In genomic region chr17:82228278-82228841, GRCh38 we compare ENCODE assay signal across 8 cellular contexts. TPM values are rescaled to one million over a fixed set of nuclear protein-coding genes. Genes with fewer than 3 reads are reported as not detected.
DNase-seq lines count a peak whose midpoint lies in the region; ATAC-seq and TF ChIP-seq lines count a peak whose summit lies in the region.

No MANE protein-coding gene starts in this region.

- H3K36me3 Mint-ChIP-seq in T-helper 2 cell treated with Interferon-gamma antibody and Interleukin-4, amounts not matched to agents 5 μg/mL and 100 μg/mL, for 36 hours (ENCODE audit: low read depth): peaks cover 5% of the 10 kb centered on the region

- peak overlapping the region; percentile 80 for H3K4me3 Mint-ChIP-seq in T-helper 2 cell treated with Interferon-gamma antibody and Interleukin-4, amounts not matched to agents 5 μg/mL and 100 μg/mL, for 36 hours

- TF ChIP-seq EP300 in upper lobe of left lung (IDR thresholded peaks at IDR 0.05): no peak

- no peaks in the 10 kb centered on the region for H3K9me3 ChIP-seq in colonic mucosa
- no peaks in the 10 kb centered on the region for H3K9me3 ChIP-seq in mesodermal cell (ENCODE audit: control insufficient read depth, low read length)
- no peaks in the 10 kb centered on the region for H3K9me3 ChIP-seq in upper lobe of left lung

- intact Hi-C loops in colonic mucosa (cut with DNase I): no loop called here

- no peaks in the 10 kb centered on the region for H3K9me3 Mint-ChIP-seq in T-helper 2 cell treated with Interferon-gamma antibody and Interleukin-4, amounts not matched to agents 5 μg/mL and 100 μg/mL, for 36 hours

- peak in 3 of 4 donors; percentile 1 to 62 (median 15) for TF ChIP-seq POLR2A in upper lobe of left lung (IDR thresholded peaks at IDR 0.05)

- DNase-seq in GF-D8 (lab: John Stamatoyannopoulos, UW) (peak; percentile 54), colonic mucosa (peak; percentile 78), upper lobe of left lung (peak; percentile 78 to 93), COLO829 (ENCODE audit: low spot score) (no peak), HuH-7.5 (ENCODE audit: low spot score) (no peak)
- peak; percentile 68 for DNase-seq in T-helper 2 cell treated with Interferon-gamma antibody and Interleukin-4, amounts not matched to agents 5 μg/mL and 100 μg/mL, for 36 hours (ENCODE audit: low spot score)

- H3K9ac ChIP-seq in colonic mucosa (ENCODE audit: low read depth in 2 of 2, low read length in 2 of 2): peak overlapping the region; percentile 70 to 95

- no peaks in the 10 kb centered on the region for H3K36me3 ChIP-seq in colonic mucosa
- H3K36me3 ChIP-seq in mesodermal cell (ENCODE audit: control insufficient read depth, insufficient read depth, low read length): peaks cover 7% of the 10 kb centered on the region
- no peaks in the 10 kb centered on the region for H3K36me3 ChIP-seq in upper lobe of left lung

- H3K4me1 ChIP-seq in colonic mucosa: peaks cover 5% of the 10 kb centered on the region
- peaks cover 30% of the 10 kb centered on the region for H3K4me1 ChIP-seq in mesodermal cell (ENCODE audit: control insufficient read depth, insufficient read depth, low read length, poor library complexity, severe bottlenecking)
- H3K4me1 ChIP-seq in upper lobe of left lung: peaks cover 40 to 57% (median 45%) of the 10 kb centered on the region in 4 donors

- peak; percentile 24 for ATAC-seq in HG02623 (IDR thresholded peaks at IDR 0.05; ENCODE audit: unreplicated experiment)
- ATAC-seq in upper lobe of left lung (ENCODE audit: low FRiP score in 2 of 2): peak in 1 of 2 donors; percentile 5

- peak overlapping the region; percentile 98 for H3K27ac ChIP-seq in colonic mucosa
- peak overlapping the region; percentile 23 for H3K27ac ChIP-seq in mesodermal cell (ENCODE audit: low read depth, low read length, severe bottlenecking)
- H3K27ac ChIP-seq in upper lobe of left lung: peak overlapping the region; percentile 97 to 99 (median 98)

- H3K27ac Mint-ChIP-seq in T-helper 2 cell treated with Interferon-gamma antibody and Interleukin-4, amounts not matched to agents 5 μg/mL and 100 μg/mL, for 36 hours: peak overlapping the region; percentile 91

- H3K27me3 Mint-ChIP-seq in T-helper 2 cell treated with Interferon-gamma antibody and Interleukin-4, amounts not matched to agents 5 μg/mL and 100 μg/mL, for 36 hours (ENCODE audit: low read depth): no peaks in the 10 kb centered on the region

- H3K4me3 ChIP-seq in colonic mucosa (peak overlapping the region; percentile 64), mesodermal cell (ENCODE audit: extremely low read depth, insufficient read depth, low read length, poor library complexity, severe bottlenecking) (peak overlapping the region; percentile 36), upper lobe of left lung (peak overlapping the region; percentile 51 to 77 (median 64))

- TF ChIP-seq CTCF in colonic mucosa (IDR thresholded peaks at IDR 0.05) (no peak), upper lobe of left lung (IDR thresholded peaks at IDR 0.05) (no peak)

- H3K27me3 ChIP-seq in colonic mucosa (no peaks in the 10 kb centered on the region), upper lobe of left lung (no peaks in the 10 kb centered on the region)

- WGBS in mesodermal cell (ENCODE audit: insufficient coverage in 2 of 2), 2 experiments: 15 to 18% methylated on average over 31 to 49 of the region's 63 CpGs
- WGBS in upper lobe of left lung, 2 donors: 10 to 17% methylated on average over 6 to 26 of the region's 63 CpGs

- peaks cover 5% of the 10 kb centered on the region for H3K4me1 Mint-ChIP-seq in T-helper 2 cell treated with Interferon-gamma antibody and Interleukin-4, amounts not matched to agents 5 μg/mL and 100 μg/mL, for 36 hours (ENCODE audit: low read depth)

RNA-seq across cellular contexts. Expression of gene SLC16A3, which starts 0.5 kb away (rescaled TPM):
- total RNA-seq in colonic mucosa: 100 to 1,000 TPM; 148 to 298 TPM
- polyA plus RNA-seq in mesodermal cell (2013, experiment 1 of 2): 107 TPM
- polyA plus RNA-seq in mesodermal cell (2013, experiment 2 of 2): 93.4 TPM
- total RNA-seq in upper lobe of left lung: 100 to 1,000 TPM in 3 of 6 donors, 10 to 100 TPM in 3; 33.5 to 134 (median 102) TPM

RNA-seq across cellular contexts. Expression of gene CCDC57, which starts 15.7 kb away (rescaled TPM):
- 10 to 100 TPM; 24.5 to 46.1 TPM for total RNA-seq in colonic mucosa
- polyA plus RNA-seq in mesodermal cell (2013, experiment 1 of 2): 28.8 TPM
- 22.8 TPM for polyA plus RNA-seq in mesodermal cell (2013, experiment 2 of 2)
- total RNA-seq in upper lobe of left lung: 100 to 1,000 TPM in 2 of 6 donors, 10 to 100 TPM in 4; 52.9 to 204 (median 71.8) TPM

RNA-seq across cellular contexts. Expression of gene CSNK1D, which starts 45.1 kb away (rescaled TPM):
- total RNA-seq in colonic mucosa: 100 to 1,000 TPM; 136 to 138 TPM
- polyA plus RNA-seq in mesodermal cell (2013, experiment 1 of 2): 108 TPM
- polyA plus RNA-seq in mesodermal cell (2013, experiment 2 of 2): 105 TPM
- total RNA-seq in upper lobe of left lung: 100 to 1,000 TPM in 4 of 6 donors, 10 to 100 TPM in 2; 80.6 to 228 (median 152) TPM

Comparison
In these comparisons a context has a peak if more than half of its experiments do, and no peak if none do; other contexts are left out.
1. DNase-seq: peak in GF-D8 (single experiment), T-helper 2 cell treated with Interferon-gamma antibody and Interleukin-4, amounts not matched to agents 5 μg/mL and 100 μg/mL, for 36 hours (single experiment), colonic mucosa (single experiment) and upper lobe of left lung (2 of 2); none in COLO829 (single experiment) and HuH-7.5 (single experiment).
2. H3K27ac ChIP-seq: peak in every context shown above with its lines; median percentile 98 in colonic mucosa; 98 in upper lobe of left lung; 23 in mesodermal cell.
3. Peak in every context shown above with its lines, with median percentiles within 50 percentile points of each other: H3K4me3 ChIP-seq.